ENCODE assay signal across 32 cellular contexts in the genomic region with DNA sequence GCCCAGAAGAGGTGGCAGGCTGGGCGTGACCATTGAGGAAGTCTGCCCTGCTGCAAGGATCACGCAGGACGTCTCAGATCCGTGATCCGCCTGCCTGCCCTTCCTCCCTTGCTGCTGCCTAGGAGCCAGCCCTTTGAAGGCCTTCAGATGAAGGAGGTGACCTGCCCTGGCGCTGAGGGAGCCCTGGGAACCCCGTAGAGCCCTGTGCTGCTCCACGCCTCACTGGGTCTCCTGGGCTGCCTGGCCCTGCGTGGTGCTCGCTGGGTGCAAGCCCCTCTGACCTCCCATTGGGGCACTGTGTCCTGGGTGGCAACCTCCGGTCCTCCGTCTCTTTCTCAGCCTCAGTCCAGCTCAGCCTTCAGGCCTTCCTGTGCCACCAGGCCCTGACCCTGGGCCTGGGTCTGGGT.
"Had no signal": no experiment of that assay in that cellular context is flagged by ENCODE, and none has a peak within 500 bp of the region (broad histone marks: within the 10 kb centered on the region; RNA-seq: fewer than 3 reads in every experiment).

No MANE protein-coding gene starts in this region.

- H3K27me3 ChIP-seq: adrenal gland, ascending aorta, cardiac muscle cell had no signal

- H3K4me3 ChIP-seq: adrenal gland, ascending aorta, breast epithelium, cardiac muscle cell, coronary artery, dorsolateral prefrontal cortex had no signal

- H3K9me3 Mint-ChIP-seq: activated CD4-positive, alpha-beta memory T cell treated with anti-CD3 and anti-CD28 coated beads for 36 hours; activated CD4-positive, alpha-beta T cell treated with anti-CD3 and anti-CD28 coated beads, Interleukin-2, amount 10 ng/mL, durations not matched to agents 24 days and 14 days; activated naive CD4-positive, alpha-beta T cell treated with anti-CD3 and anti-CD28 coated beads for 36 hours; activated naive CD4-positive, alpha-beta T cell treated with anti-CD3 and anti-CD28 coated beads, Interleukin-2, amount 50 U/mL, for 24 hours; activated naive CD8-positive, alpha-beta T cell treated with anti-CD3 and anti-CD28 coated beads for 36 hours; activated naive CD8-positive, alpha-beta T cell treated with anti-CD3 and anti-CD28 coated beads, Interleukin-2, amount 50 U/mL, for 24 hours; activated T-helper 1 cell treated with anti-CD3 and anti-CD28 coated beads, Interleukin-12 subunit alpha, Interleukin-12 subunit beta, Interleukin-2, Interleukin-4 antibody, amounts not matched to agents 30 ng/mL and 10 ng/mL and 1 ng/mL, durations not matched to agents 14 hours and 24 hours and 36 hours; activated T-helper 2 cell treated with anti-CD3 and anti-CD28 coated beads, Interferon-gamma antibody, Interleukin-2, Interleukin-4, amounts not matched to agents 10 μg/mL and 5 μg/mL and 100 μg/mL, durations not matched to agents 14 hours and 24 hours and 36 hours; central memory CD8-positive, alpha-beta T cell; dendritic cell treated with granulocyte-macrophage colony-stimulating factor and Interleukin-4, amounts not matched to agents 40 ng/mL and 50 ng/mL, for 4 days; endodermal cell had no signal

- H3K27me3 Mint-ChIP-seq: activated CD4-positive, alpha-beta T cell treated with anti-CD3 and anti-CD28 coated beads for 36 hours; activated CD8-positive, alpha-beta memory T cell treated with anti-CD3 and anti-CD28 coated beads, Interleukin-2, amount 10 ng/mL, durations not matched to agents 7 days and 5 days; activated naive CD8-positive, alpha-beta T cell treated with anti-CD3 and anti-CD28 coated beads, Interleukin-2, amount 50 U/mL, for 24 hours; dendritic cell treated with granulocyte-macrophage colony-stimulating factor and Interleukin-4, amounts not matched to agents 40 ng/mL and 50 ng/mL, for 4 days had no signal

- H3K4me1 Mint-ChIP-seq: activated CD4-positive, alpha-beta T cell treated with anti-CD3 and anti-CD28 coated beads for 36 hours; activated CD4-positive, alpha-beta T cell treated with anti-CD3 and anti-CD28 coated beads, Interleukin-2, amount 10 ng/mL, durations not matched to agents 24 days and 14 days; activated CD8-positive, alpha-beta memory T cell treated with anti-CD3 and anti-CD28 coated beads, Interleukin-2, amount 10 ng/mL, durations not matched to agents 7 days and 5 days; activated naive CD4-positive, alpha-beta T cell treated with anti-CD3 and anti-CD28 coated beads, Interleukin-2, amount 50 U/mL, for 24 hours; activated naive CD8-positive, alpha-beta T cell treated with anti-CD3 and anti-CD28 coated beads for 36 hours; activated naive CD8-positive, alpha-beta T cell treated with anti-CD3 and anti-CD28 coated beads, Interleukin-2, amount 50 U/mL, for 24 hours; central memory CD8-positive, alpha-beta T cell had no signal

- H3K27ac ChIP-seq: adrenal gland, ascending aorta, breast epithelium, cardiac muscle cell, coronary artery, dorsolateral prefrontal cortex had no signal

- H3K27ac Mint-ChIP-seq: activated CD4-positive, alpha-beta memory T cell treated with anti-CD3 and anti-CD28 coated beads for 36 hours; activated CD4-positive, alpha-beta T cell treated with anti-CD3 and anti-CD28 coated beads for 36 hours; activated CD4-positive, alpha-beta T cell treated with anti-CD3 and anti-CD28 coated beads, Interleukin-2, amount 10 ng/mL, durations not matched to agents 24 days and 14 days; activated CD8-positive, alpha-beta memory T cell treated with anti-CD3 and anti-CD28 coated beads, Interleukin-2, amount 10 ng/mL, durations not matched to agents 7 days and 5 days; activated CD8-positive, alpha-beta T cell treated with anti-CD3 and anti-CD28 coated beads, Interleukin-2, amount 10 ng/mL, durations not matched to agents 7 days and 5 days; activated naive CD4-positive, alpha-beta T cell treated with anti-CD3 and anti-CD28 coated beads for 36 hours; activated naive CD4-positive, alpha-beta T cell treated with anti-CD3 and anti-CD28 coated beads, Interleukin-2, amount 50 U/mL, for 24 hours; activated naive CD8-positive, alpha-beta T cell treated with anti-CD3 and anti-CD28 coated beads for 36 hours; activated naive CD8-positive, alpha-beta T cell treated with anti-CD3 and anti-CD28 coated beads, Interleukin-2, amount 50 U/mL, for 24 hours; activated T-helper 1 cell treated with anti-CD3 and anti-CD28 coated beads, Interleukin-12 subunit alpha, Interleukin-12 subunit beta, Interleukin-2, Interleukin-4 antibody, amounts not matched to agents 30 ng/mL and 10 ng/mL and 1 ng/mL, durations not matched to agents 14 hours and 24 hours and 36 hours; activated T-helper 2 cell treated with anti-CD3 and anti-CD28 coated beads, Interferon-gamma antibody, Interleukin-2, Interleukin-4, amounts not matched to agents 10 μg/mL and 5 μg/mL and 100 μg/mL, durations not matched to agents 14 hours and 24 hours and 36 hours; brain; dendritic cell treated with granulocyte-macrophage colony-stimulating factor and Interleukin-4, amounts not matched to agents 40 ng/mL and 50 ng/mL, for 4 days; endodermal cell had no signal

- ATAC-seq: activated CD4-positive, alpha-beta T cell treated with anti-CD3 and anti-CD28 coated beads for 36 hours; activated CD8-positive, alpha-beta memory T cell treated with anti-CD3 and anti-CD28 coated beads, Interleukin-2, amount 10 ng/mL, durations not matched to agents 7 days and 5 days; activated CD8-positive, alpha-beta T cell treated with anti-CD3 and anti-CD28 coated beads, Interleukin-2, amount 10 ng/mL, durations not matched to agents 7 days and 5 days; esophagus mucosa had no signal

- DNase-seq: activated CD4-positive, alpha-beta memory T cell treated with anti-CD3 and anti-CD28 coated beads for 36 hours; activated CD4-positive, alpha-beta T cell treated with anti-CD3 and anti-CD28 coated beads for 36 hours; activated CD4-positive, alpha-beta T cell treated with anti-CD3 and anti-CD28 coated beads, Interleukin-2, amount 10 ng/mL, durations not matched to agents 24 days and 14 days; activated CD4-positive, CD25-positive, alpha-beta regulatory T cell; activated CD4-positive, CD25-positive, alpha-beta regulatory T cell treated with anti-CD3 and anti-CD28 coated beads, Interleukin-2, amount 50 U/mL, for 72 hours; activated CD8-positive, alpha-beta memory T cell treated with anti-CD3 and anti-CD28 coated beads, Interleukin-2, amount 10 ng/mL, durations not matched to agents 7 days and 5 days; activated CD8-positive, alpha-beta memory T cell treated with anti-CD3 and anti-CD28 coated beads, Interleukin-2, amount 50 U/mL, for 4 hours; activated CD8-positive, alpha-beta T cell treated with anti-CD3 and anti-CD28 coated beads, Interleukin-2, amount 10 ng/mL, durations not matched to agents 7 days and 5 days; activated effector memory CD4-positive, alpha-beta T cell treated with anti-CD3 and anti-CD28 coated beads, Interleukin-2, amount 50 U/mL, for 16 hours; activated naive CD4-positive, alpha-beta T cell treated with anti-CD3 and anti-CD28 coated beads for 36 hours; activated naive CD8-positive, alpha-beta T cell treated with anti-CD3 and anti-CD28 coated beads for 36 hours; activated naive CD8-positive, alpha-beta T cell treated with anti-CD3 and anti-CD28 coated beads, Interleukin-2, amount 50 U/mL, for 24 hours; activated T-cell treated with anti-CD3 and anti-CD28 coated beads, Interleukin-2, amount 50 U/mL, for 1 hour; activated T-cell treated with anti-CD3 and anti-CD28 coated beads, Interleukin-2, amount 50 U/mL, for 48 hours; amygdala; effector memory CD4-positive, alpha-beta T cell; endodermal cell; foreskin fibroblast; T-helper 2 cell had no signal

- H3K36me3 Mint-ChIP-seq: activated CD4-positive, alpha-beta memory T cell treated with anti-CD3 and anti-CD28 coated beads for 36 hours; activated CD8-positive, alpha-beta memory T cell treated with anti-CD3 and anti-CD28 coated beads, Interleukin-2, amount 10 ng/mL, durations not matched to agents 7 days and 5 days; activated naive CD4-positive, alpha-beta T cell treated with anti-CD3 and anti-CD28 coated beads, Interleukin-2, amount 50 U/mL, for 24 hours; activated naive CD8-positive, alpha-beta T cell treated with anti-CD3 and anti-CD28 coated beads for 36 hours; brain had no signal

- H3K36me3 ChIP-seq: adrenal gland, ascending aorta, breast epithelium, cardiac muscle cell had no signal

- H3K4me3 Mint-ChIP-seq: activated CD4-positive, alpha-beta memory T cell treated with anti-CD3 and anti-CD28 coated beads for 36 hours; activated CD4-positive, alpha-beta T cell treated with anti-CD3 and anti-CD28 coated beads for 36 hours; activated CD4-positive, alpha-beta T cell treated with anti-CD3 and anti-CD28 coated beads, Interleukin-2, amount 10 ng/mL, durations not matched to agents 24 days and 14 days; activated CD8-positive, alpha-beta memory T cell treated with anti-CD3 and anti-CD28 coated beads, Interleukin-2, amount 10 ng/mL, durations not matched to agents 7 days and 5 days; activated CD8-positive, alpha-beta T cell treated with anti-CD3 and anti-CD28 coated beads, Interleukin-2, amount 10 ng/mL, durations not matched to agents 7 days and 5 days; activated naive CD4-positive, alpha-beta T cell treated with anti-CD3 and anti-CD28 coated beads for 36 hours; activated naive CD4-positive, alpha-beta T cell treated with anti-CD3 and anti-CD28 coated beads, Interleukin-2, amount 50 U/mL, for 24 hours; activated naive CD8-positive, alpha-beta T cell treated with anti-CD3 and anti-CD28 coated beads for 36 hours; activated naive CD8-positive, alpha-beta T cell treated with anti-CD3 and anti-CD28 coated beads, Interleukin-2, amount 50 U/mL, for 24 hours; activated T-helper 1 cell treated with anti-CD3 and anti-CD28 coated beads, Interleukin-12 subunit alpha, Interleukin-12 subunit beta, Interleukin-2, Interleukin-4 antibody, amounts not matched to agents 30 ng/mL and 10 ng/mL and 1 ng/mL, durations not matched to agents 14 hours and 24 hours and 36 hours; brain; central memory CD8-positive, alpha-beta T cell; dendritic cell treated with granulocyte-macrophage colony-stimulating factor and Interleukin-4, amounts not matched to agents 40 ng/mL and 50 ng/mL, for 4 days; endodermal cell had no signal

- H3K4me1 ChIP-seq: adrenal gland, ascending aorta, breast epithelium had no signal

- H3K9me3 ChIP-seq: adrenal gland, ascending aorta, breast epithelium had no signal
